In genomic region chr10:45505336-45505735, GRCh38 we compare ENCODE assay signal across 15 cellular contexts.
"Had no signal": no experiment of that assay in that cellular context is flagged by ENCODE, and none has a peak within 500 bp of the region (broad histone marks: within the 10 kb centered on the region; RNA-seq: fewer than 3 reads in every experiment).

No MANE protein-coding gene starts in this region.

- H3K4me3 ChIP-seq: coronary artery, mucosa of descending colon, right atrium auricular region, skin epidermis had no signal

- H3K4me3 Mint-ChIP-seq: activated naive CD4-positive, alpha-beta T cell treated with anti-CD3 and anti-CD28 coated beads, Interleukin-2, amount 50 U/mL, for 24 hours; naive thymus-derived CD8-positive, alpha-beta T cell had no signal

- H3K36me3 ChIP-seq: right atrium auricular region had no signal

- H3K4me1 ChIP-seq: right atrium auricular region had no signal

- ATAC-seq: activated CD4-positive, CD25-positive, alpha-beta regulatory T cell treated with anti-CD3 and anti-CD28 coated beads, Interleukin-2, amount 50 U/mL, for 24 hours; mucosa of descending colon; naive thymus-derived CD8-positive, alpha-beta T cell had no signal

- DNase-seq: activated effector memory CD4-positive, alpha-beta T cell treated with Interleukin-2 at 50 U/mL for 16 hours; activated T-cell treated with anti-CD3 and anti-CD28 coated beads, Interleukin-2, amount 50 U/mL, for 1 hour; central memory CD4-positive, alpha-beta T cell; effector CD4-positive, alpha-beta T cell; hypothalamus; mucosa of descending colon; naive thymus-derived CD8-positive, alpha-beta T cell; posterior cingulate gyrus; trophoblast cell had no signal

- H3K27ac Mint-ChIP-seq: activated naive CD4-positive, alpha-beta T cell treated with anti-CD3 and anti-CD28 coated beads, Interleukin-2, amount 50 U/mL, for 24 hours had no signal

- H3K27me3 ChIP-seq: neutrophil, right atrium auricular region had no signal

- H3K27ac ChIP-seq: coronary artery, neutrophil, right atrium auricular region, skin epidermis had no signal

- H3K9me3 ChIP-seq: mucosa of descending colon, neutrophil, right atrium auricular region had no signal

- H3K27me3 Mint-ChIP-seq: activated naive CD4-positive, alpha-beta T cell treated with anti-CD3 and anti-CD28 coated beads, Interleukin-2, amount 50 U/mL, for 24 hours; naive thymus-derived CD8-positive, alpha-beta T cell had no signal

- H3K9me3 Mint-ChIP-seq: activated naive CD4-positive, alpha-beta T cell treated with anti-CD3 and anti-CD28 coated beads, Interleukin-2, amount 50 U/mL, for 24 hours; naive thymus-derived CD8-positive, alpha-beta T cell had no signal
